1 cellular context compared by ENCODE assay signal in genomic region chr1:45490623-45491463, GRCh38.
TF ChIP-seq lines count a peak whose summit lies in the region.

Gene TESK2 (minus strand): TSS chr1:45491163. CDS start chr1:45457785, 33,378 bp downstream.

TF ChIP-seq in HepG2, 621 proteins besides CTCF, POLR2A, EP300 and RAD21 (continued from another document and continues in another):
- no peak for TF ChIP-seq ZNF672 (CRISPR knock-in tag; IDR thresholded peaks at IDR 0.05)
- peak in 1 of 2 experiments; percentile 71; a peak in 2 of 4 replicates for TF ChIP-seq KLF16 (CRISPR knock-in tag; IDR thresholded peaks at IDR 0.05)
- TF ChIP-seq NCOA1 (CRISPR knock-in tag; IDR thresholded peaks at IDR 0.05) = 0 out of 2 replicates have a peak, but pooled peaks have one; percentile 37
- TF ChIP-seq RERE (CRISPR knock-in tag; IDR thresholded peaks at IDR 0.05; ENCODE audit: low read depth) = 0 out of 2 replicates have a peak, but pooled peaks have one; percentile 27
- no peak for TF ChIP-seq PRMT3 (CRISPR knock-in tag; IDR thresholded peaks at IDR 0.05; ENCODE audit: borderline replicate concordance, low read depth)
- TF ChIP-seq ZNF484 (CRISPR knock-in tag; IDR thresholded peaks at IDR 0.05; ENCODE audit: borderline replicate concordance, low read depth) = no peak
- no peak; the same call in 1 of the 2 replicates for TF ChIP-seq RFXANK (CRISPR knock-in tag; IDR thresholded peaks at IDR 0.05)
- TF ChIP-seq FOXA3 (CRISPR knock-in tag; IDR thresholded peaks at IDR 0.05) = no peak; the same call in 1 of the 2 replicates
- peak; percentile 83; the same call in 1 of the 2 replicates for TF ChIP-seq THAP11 (CRISPR knock-in tag; IDR thresholded peaks at IDR 0.05)
- TF ChIP-seq NFKB2 (CRISPR knock-in tag; IDR thresholded peaks at IDR 0.05; ENCODE audit: borderline replicate concordance) = peak; percentile 64; the same call in 1 of the 2 replicates
- TF ChIP-seq ZBTB38 (CRISPR knock-in tag; IDR thresholded peaks at IDR 0.05) = no peak; the same call in 1 of the 2 replicates
- TF ChIP-seq ZNF83 (CRISPR knock-in tag; IDR thresholded peaks at IDR 0.05; ENCODE audit: borderline replicate concordance) = 0 out of 2 replicates have a peak, but pooled peaks have one; percentile 13
- peak; percentile 59; the same call in 1 of the 2 replicates for TF ChIP-seq CEBPZ (IDR thresholded peaks at IDR 0.05; ENCODE audit: low read length)
- no peak for TF ChIP-seq ZNF562 (CRISPR knock-in tag; IDR thresholded peaks at IDR 0.05; ENCODE audit: borderline replicate concordance)
- TF ChIP-seq HIVEP1 (CRISPR knock-in tag; IDR thresholded peaks at IDR 0.05) = peak; percentile 97
- TF ChIP-seq ARID4A (CRISPR knock-in tag; IDR thresholded peaks at IDR 0.05; ENCODE audit: borderline replicate concordance) = peak; percentile 88
- 0 out of 2 replicates have a peak, but pooled peaks have one; percentile 57 for TF ChIP-seq ZNF253 (CRISPR knock-in tag; IDR thresholded peaks at IDR 0.05; ENCODE audit: borderline replicate concordance)
- TF ChIP-seq MXD4 (CRISPR knock-in tag; IDR thresholded peaks at IDR 0.05) = peak; percentile 78
- TF ChIP-seq ZBTB25 (CRISPR knock-in tag; IDR thresholded peaks at IDR 0.05) = peak; percentile 72
- TF ChIP-seq SIN3A (IDR thresholded peaks at IDR 0.05; ENCODE audit: borderline replicate concordance, low read depth, low read length) = peak; percentile 74; the same call in 1 of the 2 replicates
- TF ChIP-seq ZBTB44 (CRISPR knock-in tag; IDR thresholded peaks at IDR 0.05) = peak; percentile 82; the same call in 1 of the 2 replicates
- no peak for TF ChIP-seq GRHL1 (CRISPR knock-in tag; conservative IDR thresholded peaks at IDR 0.05)
- TF ChIP-seq DMAP1 (CRISPR knock-in tag; IDR thresholded peaks at IDR 0.05) = peak; percentile 62; the same call in 1 of the 2 replicates
- no peak for TF ChIP-seq ZNF407 (CRISPR knock-in tag; IDR thresholded peaks at IDR 0.05; ENCODE audit: not compliant biosample characterization)
